8 cellular contexts compared by ENCODE assay signal in genomic region chr5:139787568-139788293, GRCh38. TPM values are rescaled to one million over a fixed set of nuclear protein-coding genes. Genes with fewer than 3 reads are reported as not detected.
DNase-seq lines count a peak whose midpoint lies in the region; ATAC-seq and TF ChIP-seq lines count a peak whose summit lies in the region.

No MANE protein-coding gene starts in this region.

- peak; percentile 70 for ATAC-seq in HG03039 (IDR thresholded peaks at IDR 0.05; ENCODE audit: unreplicated experiment)
- peak; percentile 85 for ATAC-seq in central memory CD8-positive, alpha-beta T cell (replicated peaks; ENCODE audit: extremely low read depth, poor library complexity, severe bottlenecking)

- H3K4me1 Mint-ChIP-seq in central memory CD8-positive, alpha-beta T cell, result no peaks in the 10 kb centered on the region

- no peak overlapping the region for H3K27ac Mint-ChIP-seq in central memory CD8-positive, alpha-beta T cell (ENCODE audit: low read depth)

- no peaks in the 10 kb centered on the region for H3K9me3 Mint-ChIP-seq in central memory CD8-positive, alpha-beta T cell

- TF ChIP-seq CTCF in kidney epithelial cell (IDR thresholded peaks at IDR 0.05; ENCODE audit: insufficient read depth, low read length, poor library complexity, severe bottlenecking), result peak; percentile 95

- H3K36me3 Mint-ChIP-seq in central memory CD8-positive, alpha-beta T cell (ENCODE audit: insufficient read depth), result no peaks in the 10 kb centered on the region

- H3K36me3 ChIP-seq in kidney epithelial cell (ENCODE audit: control insufficient read depth, insufficient read depth, low read length), result no peaks in the 10 kb centered on the region

- H3K4me3 Mint-ChIP-seq in central memory CD8-positive, alpha-beta T cell, result peak overlapping the region; percentile 77

- H3K4me3 ChIP-seq in kidney epithelial cell (ENCODE audit: low read depth, low read length), result peak overlapping the region; percentile 48

- H3K27me3 Mint-ChIP-seq in central memory CD8-positive, alpha-beta T cell, result peaks cover 42% of the 10 kb centered on the region

- peaks cover 9% of the 10 kb centered on the region for H3K27me3 ChIP-seq in kidney epithelial cell (ENCODE audit: control insufficient read depth, insufficient read depth, low read length)

- DNase-seq in NCI-H524 (lab: John Stamatoyannopoulos, UW) (peak; percentile 67 to 71), NCI-H524 treated with DMSO at 0.1 percent for 48 hours (lab: John Stamatoyannopoulos, UW) (no peak), NCI-H2171 treated with DMSO at 0.1 percent for 48 hours (lab: John Stamatoyannopoulos, UW) (peak; percentile 47), kidney epithelial cell (ENCODE audit: low read depth) (no peak)
- DNase-seq in activated CD4-positive, CD25-positive, alpha-beta regulatory T cell treated with anti-CD3 and anti-CD28 coated beads, Interleukin-2, amount 50 U/mL, for 72 hours, result peak; percentile 89
- peak; percentile 84 to 96 for DNase-seq in central memory CD8-positive, alpha-beta T cell (ENCODE audit: low spot score in 2 of 2)
- DNase-seq in stimulated activated CD4-positive, alpha-beta T cell treated with anti-CD3 and anti-CD28 coated beads, Interleukin-15, amount 100 ng/mL, for 24 hours, result peak; percentile 87

RNA-seq across cellular contexts. Expression of gene PSD2, which starts 7.9 kb away (rescaled TPM):
- 0.13 and 0.41 TPM in 2 replicates for total RNA-seq in kidney epithelial cell

Comparison
In these comparisons a context has a peak if more than half of its experiments do, and no peak if none do; other contexts are left out.
1. DNase-seq: peak in NCI-H524 (2 of 2), NCI-H2171 treated with DMSO at 0.1 percent for 48 hours (single experiment), activated CD4-positive, CD25-positive, alpha-beta regulatory T cell treated with anti-CD3 and anti-CD28 coated beads, Interleukin-2, amount 50 U/mL, for 72 hours (single experiment), central memory CD8-positive, alpha-beta T cell (2 of 2) and stimulated activated CD4-positive, alpha-beta T cell treated with anti-CD3 and anti-CD28 coated beads, Interleukin-15, amount 100 ng/mL, for 24 hours (single experiment); none in NCI-H524 treated with DMSO at 0.1 percent for 48 hours (single experiment) and kidney epithelial cell (single experiment).